ENCODE assay signal across 8 cellular contexts in genomic region chr9:133403766-133404439, GRCh38. TPM values are rescaled to one million over a fixed set of nuclear protein-coding genes. Genes with fewer than 3 reads are reported as not detected.
A peak's percentile ranks its signal among the peaks of the same experiment; 100 is the strongest.
DNase-seq lines count a peak whose midpoint lies in the region; ATAC-seq, FAIRE-seq and TF ChIP-seq lines count a peak whose summit lies in the region.

No MANE protein-coding gene starts in this region.

- peaks cover 2% of the 10 kb centered on the region; the same call in 1 of the 2 replicates for H3K4me1 ChIP-seq in IMR-90 (ENCODE audit: control insufficient read depth, insufficient read depth, low read length)
- H3K4me1 ChIP-seq in pancreas = no peaks in the 10 kb centered on the region

- peak overlapping the region; percentile 39 for H2AK9ac ChIP-seq in IMR-90 (replicated peaks; ENCODE audit: low read depth, low read length, poor library complexity)

- H3K79me1 ChIP-seq in IMR-90 (ENCODE audit: low read depth in 1 of 2, low read length in 2 of 2) = peaks cover 0 to 22% of the 10 kb centered on the region in 2 experiments; a peak in 2 of 4 replicates

- H3K56ac ChIP-seq in IMR-90 (ENCODE audit: extremely low read depth, insufficient read depth, low read length) = no peak overlapping the region

- no peak overlapping the region for H2AK5ac ChIP-seq in IMR-90 (ENCODE audit: low read depth, low read length)

- H3K36me3 ChIP-seq in IMR-90 (ENCODE audit: control insufficient read depth, insufficient read depth, low read length) (peaks cover 27% of the 10 kb centered on the region), pancreas (peaks cover 0 to 8% (median 7%) of the 10 kb centered on the region in 3 donors)

- H2AFZ ChIP-seq in IMR-90 (replicated peaks; ENCODE audit: low read length, poor library complexity) = no peak overlapping the region

- DNase-seq in CD1c-positive myeloid dendritic cell (ENCODE audit: extremely low spot score) (peak; percentile 15), IMR-90 (no peak), dermis blood vessel endothelial cell (peak; percentile 54), pancreas (peak in 5 of 6 donors; percentile 59 to 88 (median 74)), NOMO-1 treated with DMSO at 0.1 percent for 48 hours (lab: John Stamatoyannopoulos, UW; ENCODE audit: unreplicated experiment) (no peak)
- DNase-seq in activated CD4-positive, alpha-beta T cell treated with anti-CD3 and anti-CD28 coated beads for 36 hours = peak; percentile 80

- in situ Hi-C loops in IMR-90 (cut with MboI; ENCODE audit: low sequenced_read_pairs) = loop anchor here (10.0 kb wide), 2 partner anchors 81 to 321 kb away; no protein-coding TSS in a partner anchor

- POLR2A ChIA-PET in IMR-90 (lab: Charles Lee; ENCODE audit: unreplicated experiment) = no interaction called here
- POLR2A ChIA-PET in activated CD4-positive, alpha-beta T cell treated with anti-CD3 and anti-CD28 coated beads for 36 hours (lab: Charles Lee) = no interaction called here

- no TSS peak for BruUV-seq in IMR-90 (replicated peaks; lab: Mats Ljungman, UMichigan)

- H4K91ac ChIP-seq in IMR-90 (ENCODE audit: insufficient read depth, low read depth, low read length) = no peak overlapping the region

- no peak overlapping the region for H3K23ac ChIP-seq in IMR-90 (ENCODE audit: low read depth, low read length)

- no peak for ATAC-seq in IMR-90 (ENCODE audit: low read depth)
- peak; percentile 26 for ATAC-seq in activated CD4-positive, alpha-beta T cell treated with anti-CD3 and anti-CD28 coated beads for 36 hours
- ATAC-seq in pancreas = peak; percentile 48 to 78 (median 68)
- ATAC-seq in GM19023 (IDR thresholded peaks at IDR 0.05; ENCODE audit: unreplicated experiment) = no peak
- no peak for ATAC-seq in GM18867 (IDR thresholded peaks at IDR 0.05; ENCODE audit: unreplicated experiment)

- H2BK120ac ChIP-seq in IMR-90 (ENCODE audit: low read depth, low read length) = no peak overlapping the region

- H2BK15ac ChIP-seq in IMR-90 (ENCODE audit: low read depth, low read length) = no peak overlapping the region

- H3K9ac ChIP-seq in IMR-90 (ENCODE audit: low read depth, low read length) = no peak overlapping the region

- dilution Hi-C loops in IMR-90 (cut with HindIII; ENCODE audit: low sequenced_read_pairs, unreplicated experiment) = no loop called here

- peaks cover 6% of the 10 kb centered on the region for H3K4me1 Mint-ChIP-seq in activated CD4-positive, alpha-beta T cell treated with anti-CD3 and anti-CD28 coated beads for 36 hours

- H3K18ac ChIP-seq in IMR-90 (ENCODE audit: low read depth, low read length) = no peak overlapping the region

- no peaks in the 10 kb centered on the region for H3K27me3 ChIP-seq in IMR-90 (ENCODE audit: control insufficient read depth, insufficient read depth, low read length)
- no peaks in the 10 kb centered on the region for H3K27me3 ChIP-seq in pancreas

- no peak for FAIRE-seq in pancreas (lab: Jason Lieb, UNC)

- no peaks in the 10 kb centered on the region for H3K27me3 Mint-ChIP-seq in activated CD4-positive, alpha-beta T cell treated with anti-CD3 and anti-CD28 coated beads for 36 hours

- H3K4me2 ChIP-seq in IMR-90 (ENCODE audit: low read depth, low read length) = no peak overlapping the region

- H2BK5ac ChIP-seq in IMR-90 (ENCODE audit: low read depth, low read length, poor library complexity, severe bottlenecking) = no peak overlapping the region

- no peak overlapping the region for H3K14ac ChIP-seq in IMR-90 (replicated peaks; ENCODE audit: low read depth, low read length)

- peak; percentile 43 for TF ChIP-seq RAD21 in IMR-90 (IDR thresholded peaks at IDR 0.05; ENCODE audit: low read length)

- CTCF ChIA-PET in IMR-90 (lab: Yijun Ruan, JAX) = no interaction called here
- CTCF ChIA-PET in activated CD4-positive, alpha-beta T cell treated with anti-CD3 and anti-CD28 coated beads for 36 hours (lab: Charles Lee) = interaction anchor here (0.6 to 2.0 kb wide), 9 partner anchors 12 to 1219 kb away, joined by 3 to 6 read pairs (median 3); no protein-coding TSS in a partner anchor

- no peak overlapping the region for H3K4ac ChIP-seq in IMR-90 (ENCODE audit: low read depth, low read length)

- H4K5ac ChIP-seq in IMR-90 (ENCODE audit: low read depth, low read length) = no peak overlapping the region

- peaks cover 28% of the 10 kb centered on the region for H3K36me3 Mint-ChIP-seq in activated CD4-positive, alpha-beta T cell treated with anti-CD3 and anti-CD28 coated beads for 36 hours (ENCODE audit: low read depth)

- no peak overlapping the region for H4K8ac ChIP-seq in IMR-90 (ENCODE audit: low read depth in 2 of 2, low read length in 2 of 2)

- no peaks in the 10 kb centered on the region for H3K9me3 ChIP-seq in IMR-90 (ENCODE audit: control insufficient read depth, insufficient read depth, low read length)
- H3K9me3 ChIP-seq in pancreas = no peaks in the 10 kb centered on the region

- no peak overlapping the region for H3K27ac Mint-ChIP-seq in activated CD4-positive, alpha-beta T cell treated with anti-CD3 and anti-CD28 coated beads for 36 hours

- no peak overlapping the region for H3K27ac ChIP-seq in IMR-90 (ENCODE audit: insufficient read depth, low read length)
- no peak overlapping the region for H3K27ac ChIP-seq in pancreas

- no peak overlapping the region for H2BK20ac ChIP-seq in IMR-90 (ENCODE audit: low read depth, low read length)

- no peak for TF ChIP-seq POLR2A in IMR-90 (IDR thresholded peaks at IDR 0.05; ENCODE audit: low read depth, low read length)

- H3K9me3 Mint-ChIP-seq in activated CD4-positive, alpha-beta T cell treated with anti-CD3 and anti-CD28 coated beads for 36 hours (ENCODE audit: low read depth) = no peaks in the 10 kb centered on the region

- TF ChIP-seq CTCF in IMR-90 (conservative IDR thresholded peaks at IDR 0.05; ENCODE audit: low read depth, low read length) = peak; percentile 45
- TF ChIP-seq CTCF in pancreas (IDR thresholded peaks at IDR 0.05) = peak; percentile 17 to 67 (median 42)

- peaks cover 17% of the 10 kb centered on the region; the same call in 1 of the 2 replicates for H4K20me1 ChIP-seq in IMR-90 (ENCODE audit: insufficient read depth, low read length)

- H3K4me3 ChIP-seq in IMR-90 (ENCODE audit: insufficient read depth, low read depth, low read length) (no peak overlapping the region), pancreas (no peak overlapping the region)

- WGBS in IMR-90 (ENCODE audit: extremely low coverage in 2 of 2, insufficient read length in 1 of 2), 2 experiments = 88% methylated on average over 6 of the region's 14 CpGs; no CpG with 5 or more reads in 1 of the 2 experiments
- WGBS in pancreas, 2 donors = 61 to 66% methylated on average over 14 of the region's 14 CpGs

- H3K9me1 ChIP-seq in IMR-90 (ENCODE audit: insufficient read depth, low read length) = 0 out of 2 replicates have a peak, but pooled peaks cover 4% of the 10 kb centered on the region

- intact Hi-C loops in IMR-90 (cut with micrococcal nuclease) (no loop called here), pancreas (cut with DNase I) (loop anchor here in 1 of 3 donors (5.0 kb wide), 1 partner anchor 83 kb away; no protein-coding TSS in a partner anchor)
- intact Hi-C loops in activated CD4-positive, alpha-beta T cell treated with anti-CD3 and anti-CD28 coated beads for 36 hours (cut with DNase I, micrococcal nuclease) = loop anchor here (1.0 to 5.0 kb wide), 4 partner anchors 45 to 219 kb away; partner anchors contain the start of genes SURF1 (in 1 of the 2) and SURF2 (in 1 of the 2)

- H3K4me3 Mint-ChIP-seq in activated CD4-positive, alpha-beta T cell treated with anti-CD3 and anti-CD28 coated beads for 36 hours = no peak overlapping the region

RNA-seq across cellular contexts. Expression of gene REXO4, which starts 13.9 kb away (rescaled TPM):
- total RNA-seq in IMR-90 (2012; rRNA removed) = 16.1 and 18.3 TPM in 2 replicates
- 21.8 and 23.1 TPM in 2 replicates for polyA plus RNA-seq in IMR-90 (2012; rRNA removed)
- polyA plus RNA-seq in IMR-90 (2012; cell fraction: cytosol; rRNA removed) = 25.2 and 26.4 TPM in 2 replicates
- 13.2 and 18.6 TPM in 2 replicates for polyA plus RNA-seq in IMR-90 (2012; cell fraction: nucleus; rRNA removed; ENCODE audit: low replicate concordance)
- 10 to 100 TPM; 25.9 to 34.3 TPM for total RNA-seq in activated CD4-positive, alpha-beta T cell treated with anti-CD3 and anti-CD28 coated beads for 36 hours
- total RNA-seq in dermis blood vessel endothelial cell = 16.2 and 26.9 TPM in 2 replicates
- 10 to 100 TPM in 5 of 6 donors, 1 to 10 TPM in 1; 10.0 to 16.3 (median 12.5) TPM for total RNA-seq in pancreas
- 10 to 100 TPM; 12.8 to 13.4 TPM for polyA plus RNA-seq in pancreas

RNA-seq across cellular contexts. Expression of gene ADAMTS13, which starts 18.3 kb away (rescaled TPM):
- total RNA-seq in IMR-90 (2012; rRNA removed) (under 0.01 and 0.18 TPM in 2 replicates), dermis blood vessel endothelial cell (0.84 and 1.0 TPM in 2 replicates), pancreas (1 to 10 TPM; 1.5 to 5.5 (median 2.9) TPM)
- polyA plus RNA-seq in IMR-90 (2012; rRNA removed) (2.8 and 3.1 TPM in 2 replicates), pancreas (10 to 100 TPM; 13.6 to 18.9 TPM)
- polyA plus RNA-seq in IMR-90 (2012; cell fraction: cytosol; rRNA removed) = 0.54 and 3.1 TPM in 2 replicates
- 19.2 and 39.9 TPM in 2 replicates for polyA plus RNA-seq in IMR-90 (2012; cell fraction: nucleus; rRNA removed; ENCODE audit: low replicate concordance)
- 1 to 10 TPM; 1.7 to 2.5 TPM for total RNA-seq in activated CD4-positive, alpha-beta T cell treated with anti-CD3 and anti-CD28 coated beads for 36 hours

RNA-seq across cellular contexts. Expression of gene STKLD1, which starts 27.7 kb away (rescaled TPM):
- total RNA-seq in IMR-90 (2012; rRNA removed) (0.28 and 0.54 TPM in 2 replicates), dermis blood vessel endothelial cell (0.47 and 1.2 TPM in 2 replicates), pancreas (under 1 TPM; 0.31 to 0.94 (median 0.67) TPM)
- polyA plus RNA-seq in IMR-90 (2012; rRNA removed) (0.65 and 0.69 TPM in 2 replicates), pancreas (1 to 10 TPM; 1.8 to 3.1 TPM)
- polyA plus RNA-seq in IMR-90 (2012; cell fraction: cytosol; rRNA removed) = 0.26 and 0.82 TPM in 2 replicates
- polyA plus RNA-seq in IMR-90 (2012; cell fraction: nucleus; rRNA removed; ENCODE audit: low replicate concordance) = 1.1 and 3.1 TPM in 2 replicates
- total RNA-seq in activated CD4-positive, alpha-beta T cell treated with anti-CD3 and anti-CD28 coated beads for 36 hours = under 1 TPM; 0.40 to 0.82 TPM

RNA-seq across cellular contexts. Expression of gene SURF4, which starts 28.0 kb away (rescaled TPM):
- total RNA-seq in IMR-90 (2012; rRNA removed) (512 and 532 TPM in 2 replicates), dermis blood vessel endothelial cell (370 and 397 TPM in 2 replicates), pancreas (100 to 1,000 TPM in 5 of 6 donors, 10 to 100 TPM in 1; 87.9 to 132 (median 129) TPM)
- polyA plus RNA-seq in IMR-90 (2012; rRNA removed) (293 and 307 TPM in 2 replicates), pancreas (100 to 1,000 TPM in 1 of 2 donors, 10 to 100 TPM in 1; 63.1 to 106 TPM)
- polyA plus RNA-seq in IMR-90 (2012; cell fraction: cytosol; rRNA removed) = 265 and 338 TPM in 2 replicates
- polyA plus RNA-seq in IMR-90 (2012; cell fraction: nucleus; rRNA removed; ENCODE audit: low replicate concordance) = 202 and 210 TPM in 2 replicates
- total RNA-seq in activated CD4-positive, alpha-beta T cell treated with anti-CD3 and anti-CD28 coated beads for 36 hours = 100 to 1,000 TPM; 283 to 349 TPM

RNA-seq across cellular contexts. Expression of gene SURF2, which starts 47.6 kb away (rescaled TPM):
- total RNA-seq in IMR-90 (2012; rRNA removed) (9.9 and 12.5 TPM in 2 replicates), dermis blood vessel endothelial cell (11.2 and 11.7 TPM in 2 replicates), pancreas (10 to 100 TPM in 4 of 6 donors, 1 to 10 TPM in 2; 7.8 to 18.7 (median 11.9) TPM)
- polyA plus RNA-seq in IMR-90 (2012; rRNA removed) (16.3 and 21.8 TPM in 2 replicates), pancreas (10 to 100 TPM; 37.3 to 52.4 TPM)
- polyA plus RNA-seq in IMR-90 (2012; cell fraction: cytosol; rRNA removed) = 15.3 and 16.3 TPM in 2 replicates
- 6.4 and 7.7 TPM in 2 replicates for polyA plus RNA-seq in IMR-90 (2012; cell fraction: nucleus; rRNA removed; ENCODE audit: low replicate concordance)
- 10 to 100 TPM; 17.3 to 21.8 TPM for total RNA-seq in activated CD4-positive, alpha-beta T cell treated with anti-CD3 and anti-CD28 coated beads for 36 hours

Comparison
In these comparisons a context has a peak if more than half of its experiments do, and no peak if none do; other contexts are left out.
1. DNase-seq: peak in CD1c-positive myeloid dendritic cell (single experiment), activated CD4-positive, alpha-beta T cell treated with anti-CD3 and anti-CD28 coated beads for 36 hours (single experiment), dermis blood vessel endothelial cell (single experiment) and pancreas (5 of 6); none in IMR-90 (single experiment) and NOMO-1 treated with DMSO at 0.1 percent for 48 hours (single experiment).
2. ATAC-seq: peak in activated CD4-positive, alpha-beta T cell treated with anti-CD3 and anti-CD28 coated beads for 36 hours (single experiment) and pancreas (4 of 4); none in IMR-90 (single experiment), GM19023 (single experiment) and GM18867 (single experiment).